In genomic region chr9:77707696-77708095, GRCh38 we compare ENCODE assay signal across 11 cellular contexts. TPM values are rescaled to one million over a fixed set of nuclear protein-coding genes. Genes with fewer than 3 reads are reported as not detected.
DNase-seq lines count a peak whose midpoint lies in the region; ATAC-seq, FAIRE-seq and TF ChIP-seq lines count a peak whose summit lies in the region.
"Had no signal": no experiment of that assay in that cellular context is flagged by ENCODE, and none has a peak within 500 bp of the region (broad histone marks: within the 10 kb centered on the region; RNA-seq: fewer than 3 reads in every experiment).

No MANE protein-coding gene starts in this region.

- H3K4me2 ChIP-seq in A549: peak overlapping the region; percentile 45

- H3K27me3 ChIP-seq in lung (ENCODE audit: control insufficient read depth, insufficient read depth): no peaks in the 10 kb centered on the region

- TF ChIP-seq RAD21 in A549 (conservative IDR thresholded peaks at IDR 0.05 in 1 of 2, IDR thresholded peaks at IDR 0.05 in 1 of 2): no peak

- ATAC-seq in A549 (peak; percentile 91 to 97), lung (ENCODE audit: insufficient read depth, low FRiP score) (peak; percentile 89), HG02870 (IDR thresholded peaks at IDR 0.05; ENCODE audit: unreplicated experiment) (no peak)
- ATAC-seq in activated T-cell treated with anti-CD3 and anti-CD28 coated beads, Interleukin-2, amount 50 U/mL, for 72 hours (replicated peaks in 1 of 2): no peak
- ATAC-seq: activated T-cell treated with anti-CD3 and anti-CD28 coated beads, Interleukin-2, amount 50 U/mL, for 4 hours had no signal

- no peaks in the 10 kb centered on the region for H3K27me3 Mint-ChIP-seq in activated T-cell treated with anti-CD3 and anti-CD28 coated beads, Interleukin-2, amount 50 U/mL, for 72 hours (ENCODE audit: low read depth)

- H3K36me3 ChIP-seq in lung (ENCODE audit: control insufficient read depth in 2 of 2, insufficient read depth in 2 of 2, low read length in 2 of 2): no peaks in the 10 kb centered on the region

- no peak for TF ChIP-seq POLR2A in A549 (IDR thresholded peaks at IDR 0.05; ENCODE audit: low read length)

- H3K9me3 ChIP-seq in A549 (peaks cover 9% of the 10 kb centered on the region; the same call in 1 of the 3 replicates), lung (ENCODE audit: control insufficient read depth in 2 of 2, insufficient read depth in 1 of 2, low read length in 1 of 2) (peaks cover 2 to 4% of the 10 kb centered on the region in 2 donors)

- H3K36me3 Mint-ChIP-seq in activated T-cell treated with anti-CD3 and anti-CD28 coated beads, Interleukin-2, amount 50 U/mL, for 72 hours (ENCODE audit: insufficient read depth in 2 of 2): peaks cover 8 to 14% of the 10 kb centered on the region in 2 donors

- FAIRE-seq in A549 (lab: Jason Lieb, UNC): peak; percentile 86

- peak; percentile 47 to 82 for DNase-seq in A549 (ENCODE audit: low read depth in 1 of 2, low spot score in 1 of 2)
- peak; percentile 9 for DNase-seq in LoVo (ENCODE audit: low spot score)
- peak; percentile 93 for DNase-seq in dedifferentiated amniotic fluid mesenchymal stem cell (ENCODE audit: extremely low spot score)
- peak; percentile 81 for DNase-seq in lung (ENCODE audit: low spot score)
- no peak for DNase-seq in activated CD4-positive, alpha-beta T cell treated with anti-CD3 and anti-CD28 coated beads, Interleukin-2, amount 50 U/mL, for 1 hour
- DNase-seq in activated T-cell treated with anti-CD3 and anti-CD28 coated beads, Interleukin-2, amount 50 U/mL, for 72 hours: no peak
- DNase-seq in NCI-H526 treated with DMSO at 0.1 percent for 48 hours (lab: John Stamatoyannopoulos, UW): no peak
- DNase-seq: activated T-cell treated with anti-CD3 and anti-CD28 coated beads, Interleukin-2, amount 50 U/mL, for 4 hours had no signal

- H3K9me3 Mint-ChIP-seq in activated T-cell treated with anti-CD3 and anti-CD28 coated beads, Interleukin-2, amount 50 U/mL, for 72 hours: peaks cover 8 to 11% of the 10 kb centered on the region in 2 donors

- H3K4me3 Mint-ChIP-seq in activated T-cell treated with anti-CD3 and anti-CD28 coated beads, Interleukin-2, amount 50 U/mL, for 72 hours: no peak overlapping the region
- H3K4me3 Mint-ChIP-seq: activated T-cell treated with anti-CD3 and anti-CD28 coated beads, Interleukin-2, amount 50 U/mL, for 4 hours had no signal

- 18% methylated on average over 3 of the region's 3 CpGs for WGBS in A549 (ENCODE audit: missing lambda C conversion rate)
- WGBS in lung, 2 donors: 54 to 67% methylated on average over 3 of the region's 3 CpGs

- peaks cover 11% of the 10 kb centered on the region for H3K4me1 Mint-ChIP-seq in activated T-cell treated with anti-CD3 and anti-CD28 coated beads, Interleukin-2, amount 50 U/mL, for 72 hours (ENCODE audit: low read depth)

- no peak overlapping the region; the same call in 2 of the 3 replicates for H3K4me3 ChIP-seq in A549
- H3K4me3 ChIP-seq in lung: no peak overlapping the region

- POLR2A ChIA-PET in A549 (lab: Yijun Ruan, JAX): interaction anchor here (0.6 kb wide), 1 partner anchor 240 kb away, joined by 3 read pairs; no protein-coding TSS in a partner anchor

- CTCF ChIA-PET in A549 (lab: Yijun Ruan, JAX): no interaction called here

- no peak for TF ChIP-seq EP300 in A549 (IDR thresholded peaks at IDR 0.05)

- peaks cover 26% of the 10 kb centered on the region for H3K4me1 ChIP-seq in A549
- no peaks in the 10 kb centered on the region for H3K4me1 ChIP-seq in lung (ENCODE audit: control insufficient read depth in 2 of 2, insufficient read depth in 2 of 2, low read length in 2 of 2)

- TF ChIP-seq CTCF in A549 (IDR thresholded peaks at IDR 0.05) (no peak), lung (IDR thresholded peaks at IDR 0.05; ENCODE audit: control extremely low read depth, extremely low read depth) (no peak)

- no peak overlapping the region for H3K27ac Mint-ChIP-seq in activated T-cell treated with anti-CD3 and anti-CD28 coated beads, Interleukin-2, amount 50 U/mL, for 72 hours

- peak overlapping the region; percentile 55 to 58; a peak in 5 of 6 replicates for H3K27ac ChIP-seq in A549
- H3K27ac ChIP-seq in lung (ENCODE audit: low read depth in 1 of 2, low read length in 1 of 2): no peak overlapping the region
- H3K27ac ChIP-seq: C4-2B had no signal

TF ChIP-seq in A549, 52 proteins besides CTCF, POLR2A, EP300 and RAD21:
- TF ChIP-seq CEBPB (IDR thresholded peaks at IDR 0.05) (peak; percentile 51 to 85), GATA3 (IDR thresholded peaks at IDR 0.05; ENCODE audit: borderline replicate concordance) (0 out of 2 replicates have a peak, but pooled peaks have one; percentile 19), FOSL2 (IDR thresholded peaks at IDR 0.05) (peak; percentile 73), FOSL2 (CRISPR knock-in tag; IDR thresholded peaks at IDR 0.05) (peak; percentile 78), JUNB (IDR thresholded peaks at IDR 0.05) (peak; percentile 77), SREBF2 (IDR thresholded peaks at IDR 0.05) (no peak)

RNA-seq across cellular contexts. Expression of gene GNA14, which starts 59.6 kb away (rescaled TPM):
- 0.06 and 0.09 TPM in 2 replicates for polyA plus RNA-seq in A549 (2011; rRNA removed)
- polyA plus RNA-seq in A549 (2012; cell fraction: cytosol; rRNA removed): not detected in 2 replicates
- 0.01 TPM in 1 of 2 replicates, not detected in the other for polyA plus RNA-seq in A549 (2012; cell fraction: nucleus; rRNA removed)
- 0.04 TPM in 1 of 3 replicates, not detected in the others for polyA plus RNA-seq in A549 (2017; fragmentation: RNase III; extraction: RNeasy Plus Mini Kit Qiagen cat#74134 plus additional on column Dnase treatment)
- polyA minus RNA-seq in A549 (2011; rRNA and poly(A)+ RNA removed): 0.33 TPM in 1 of 2 replicates, not detected in the other
- 10 to 100 TPM; 12.7 to 15.1 TPM for total RNA-seq in lung
- 1 to 10 TPM; 4.1 to 9.8 TPM for polyA plus RNA-seq in lung
- under 1 TPM in 1 of 2 donors, not detected in 1; 0.29 TPM for total RNA-seq in activated T-cell treated with anti-CD3 and anti-CD28 coated beads, Interleukin-2, amount 50 U/mL, for 72 hours
- total RNA-seq: OCI-LY7 had no signal

Comparison
In these comparisons a context has a peak if more than half of its experiments do, and no peak if none do; other contexts are left out.
1. ATAC-seq: peak in A549 (2 of 2) and lung (single experiment); none in activated T-cell treated with anti-CD3 and anti-CD28 coated beads, Interleukin-2, amount 50 U/mL, for 72 hours (0 of 2) and HG02870 (single experiment).
2. DNase-seq: peak in A549 (2 of 2), LoVo (single experiment), dedifferentiated amniotic fluid mesenchymal stem cell (single experiment) and lung (single experiment); none in activated CD4-positive, alpha-beta T cell treated with anti-CD3 and anti-CD28 coated beads, Interleukin-2, amount 50 U/mL, for 1 hour (single experiment), activated T-cell treated with anti-CD3 and anti-CD28 coated beads, Interleukin-2, amount 50 U/mL, for 72 hours (0 of 2) and NCI-H526 treated with DMSO at 0.1 percent for 48 hours (single experiment).
3. H3K27ac ChIP-seq: peak in A549 (2 of 2); none in lung (0 of 2).
4. RNA of gene GNA14, which starts 59.6 kb away (total RNA-seq): 12.7 to 15.1 TPM in lung; 0.29 TPM in activated T-cell treated with anti-CD3 and anti-CD28 coated beads, Interleukin-2, amount 50 U/mL, for 72 hours; every median in the first group is over 10 times any median in the second.